Comparison of ENCODE assay signal across 7 cellular contexts in genomic region chr11:128686745-128687177, GRCh38. TPM values are rescaled to one million over a fixed set of nuclear protein-coding genes. Genes with fewer than 3 reads are reported as not detected.
DNase-seq lines count a peak whose midpoint lies in the region; ATAC-seq and TF ChIP-seq lines count a peak whose summit lies in the region.

No MANE protein-coding gene starts in this region.

- peaks cover 7% of the 10 kb centered on the region for H3K9me3 Mint-ChIP-seq in type B pancreatic cell

- peak; percentile 24 for DNase-seq in activated CD4-positive, CD25-positive, alpha-beta regulatory T cell treated with anti-CD3 and anti-CD28 coated beads, Interleukin-2, amount 50 U/mL, for 16 hours (ENCODE audit: low read depth, low spot score)
- DNase-seq in dorsolateral prefrontal cortex (no peak), type B pancreatic cell (ENCODE audit: extremely low spot score, unreplicated experiment) (no peak), T1000 (lab: John Stamatoyannopoulos, UW) (no peak)

- no peak overlapping the region for H3K27ac Mint-ChIP-seq in type B pancreatic cell

- H3K27me3 ChIP-seq in dorsolateral prefrontal cortex, result peaks cover 17 to 94% (median 77%) of the 10 kb centered on the region in 45 donors
- H3K27me3 ChIP-seq in muscle layer of duodenum (ENCODE audit: low read depth, low read length), result peaks cover 60% of the 10 kb centered on the region

- no peaks in the 10 kb centered on the region for H3K9me3 ChIP-seq in muscle layer of duodenum (ENCODE audit: control insufficient read depth in 1 of 2, low read length in 2 of 2)

- intact Hi-C loops in dorsolateral prefrontal cortex (cut with DNase I), result no loop called here

- H3K36me3 ChIP-seq in muscle layer of duodenum (ENCODE audit: control insufficient read depth in 1 of 2, insufficient read depth in 2 of 2, low read length in 2 of 2), result no peaks in the 10 kb centered on the region

- H3K27ac ChIP-seq in dorsolateral prefrontal cortex (peak overlapping the region in 7 of 59 donors; percentile 15 to 80 (median 46)), muscle layer of duodenum (ENCODE audit: low read length) (no peak overlapping the region)

- H3K4me3 ChIP-seq in dorsolateral prefrontal cortex (peak overlapping the region in 53 of 59 donors; percentile 1 to 63 (median 36)), muscle layer of duodenum (ENCODE audit: low read depth in 1 of 2, low read length in 2 of 2) (peak overlapping the region; percentile 45 to 62)

- peaks cover 95% of the 10 kb centered on the region for H3K27me3 Mint-ChIP-seq in type B pancreatic cell

- peaks cover 0 to 49% of the 10 kb centered on the region in 2 donors for H3K4me1 ChIP-seq in muscle layer of duodenum (ENCODE audit: control insufficient read depth in 1 of 2, insufficient read depth in 2 of 2, low read length in 2 of 2)

- peak overlapping the region; percentile 72 for H3K4me3 Mint-ChIP-seq in type B pancreatic cell

- peaks cover 44% of the 10 kb centered on the region for H3K4me1 Mint-ChIP-seq in type B pancreatic cell (ENCODE audit: unreplicated experiment)

- H3K36me3 Mint-ChIP-seq in type B pancreatic cell, result no peaks in the 10 kb centered on the region

- TF ChIP-seq CTCF in dorsolateral prefrontal cortex (IDR thresholded peaks at IDR 0.05 in 54 of 56, conservative IDR thresholded peaks at IDR 0.05 in 2 of 56; ENCODE audit: low read depth in 1 of 56, partially characterized antibody in 56 of 56), result no peak
- no peak for TF ChIP-seq CTCF in type B pancreatic cell (conservative IDR thresholded peaks at IDR 0.05)

- ATAC-seq in GM18511 (IDR thresholded peaks at IDR 0.05; ENCODE audit: unreplicated experiment) (peak; percentile 70), HG02938 (IDR thresholded peaks at IDR 0.05; ENCODE audit: unreplicated experiment) (peak; percentile 56)

RNA-seq across cellular contexts. Expression of gene FLI1, which starts 7.1 kb away (rescaled TPM):
- 10 to 100 TPM in 47 of 120 experiments, 1 to 10 TPM in 73; 2.8 to 26.0 (median 9.3) TPM for total RNA-seq in dorsolateral prefrontal cortex
- total RNA-seq in type B pancreatic cell (ENCODE audit: low replicate concordance), result 2.4 and 20.2 TPM in 2 replicates
